Comparison of ENCODE assay signal across 9 cellular contexts in genomic region chr3:158768361-158768787, GRCh38. TPM values are rescaled to one million over a fixed set of nuclear protein-coding genes. Genes with fewer than 3 reads are reported as not detected.
DNase-seq lines count a peak whose midpoint lies in the region; ATAC-seq, FAIRE-seq and TF ChIP-seq lines count a peak whose summit lies in the region.
"Had no signal": no experiment of that assay in that cellular context is flagged by ENCODE, and none has a peak within 500 bp of the region (broad histone marks: within the 10 kb centered on the region; RNA-seq: fewer than 3 reads in every experiment).

No MANE protein-coding gene starts in this region.

- CTCF ChIA-PET in H1 (lab: Charles Lee; ENCODE audit: partially characterized antibody): interaction anchor here (1.8 kb wide), 1 partner anchor 27 kb away, joined by 6 read pairs; no protein-coding TSS in a partner anchor

- no peaks in the 10 kb centered on the region for H3K79me2 ChIP-seq in H1 (ENCODE audit: control insufficient read depth in 1 of 2, insufficient read depth in 2 of 2, low read length in 2 of 2)

- H3K4ac ChIP-seq in H1 (replicated peaks; ENCODE audit: insufficient read length, low read depth, low read length): no peak overlapping the region

- TF ChIP-seq POLR2A in H1 (IDR thresholded peaks at IDR 0.05; ENCODE audit: control extremely low read depth in 1 of 2, low read depth in 2 of 2, low read length in 2 of 2): no peak

- intact Hi-C loops in left lung (cut with DNase I): no loop called here

- no peak overlapping the region for H2BK120ac ChIP-seq in H1 (replicated peaks; ENCODE audit: low read depth, low read length)

- no peaks in the 10 kb centered on the region for H3K27me3 ChIP-seq in H1 (replicated peaks in 1 of 4; ENCODE audit: control insufficient read depth in 3 of 4, extremely low read depth in 1 of 4, insufficient read depth in 3 of 4, low read length in 3 of 4)
- H3K27me3 ChIP-seq in left lung: no peaks in the 10 kb centered on the region
- H3K27me3 ChIP-seq in thoracic aorta (replicated peaks; ENCODE audit: insufficient read depth): no peaks in the 10 kb centered on the region

- no peak overlapping the region for H3K9ac ChIP-seq in H1 (replicated peaks in 1 of 4; ENCODE audit: extremely low read depth in 1 of 4, low read depth in 3 of 4, low read length in 3 of 4)

- H3K9me3 ChIP-seq in H1 (ENCODE audit: insufficient read depth in 2 of 2, low read depth in 1 of 2, low read length in 1 of 2) (no peaks in the 10 kb centered on the region), left lung (no peaks in the 10 kb centered on the region), thoracic aorta (no peaks in the 10 kb centered on the region)

- no peaks in the 10 kb centered on the region for H3K36me3 ChIP-seq in H1 (ENCODE audit: control insufficient read depth in 2 of 4, insufficient read depth in 4 of 4, low read length in 3 of 4)
- no peaks in the 10 kb centered on the region for H3K36me3 ChIP-seq in left lung
- no peaks in the 10 kb centered on the region for H3K36me3 ChIP-seq in thoracic aorta

- no peak overlapping the region for H4K5ac ChIP-seq in H1 (ENCODE audit: insufficient read length, low read depth, low read length)

- no peak overlapping the region for H2AK5ac ChIP-seq in H1 (ENCODE audit: low read depth, low read length)

- no peak overlapping the region for H2BK15ac ChIP-seq in H1 (ENCODE audit: low read length)

- H3K4me1 ChIP-seq in H1 (replicated peaks in 1 of 4; ENCODE audit: control insufficient read depth in 3 of 4, insufficient read depth in 4 of 4, low read length in 3 of 4): peaks cover 3 to 7% (median 7%) of the 10 kb centered on the region in 4 experiments; a peak in 4 of 7 replicates
- peaks cover 23 to 28% of the 10 kb centered on the region in 2 donors for H3K4me1 ChIP-seq in left lung
- peaks cover 14 to 54% of the 10 kb centered on the region in 2 donors for H3K4me1 ChIP-seq in thoracic aorta (ENCODE audit: control insufficient read depth in 1 of 2, low read depth in 2 of 2)

- H2BK5ac ChIP-seq in H1 (ENCODE audit: low read depth, low read length): no peak overlapping the region

- H4K20me1 ChIP-seq in H1 (replicated peaks in 1 of 2; ENCODE audit: control insufficient read depth in 1 of 2, insufficient read depth in 2 of 2, low read length in 2 of 2): no peaks in the 10 kb centered on the region

- H3K79me1 ChIP-seq in H1 (ENCODE audit: low read depth, low read length): no peaks in the 10 kb centered on the region

- no peak overlapping the region for H4K91ac ChIP-seq in H1 (replicated peaks; ENCODE audit: insufficient read length, low read length)

- no peak overlapping the region for H3K14ac ChIP-seq in H1 (ENCODE audit: insufficient read length)

- TF ChIP-seq CTCF in H1 (IDR thresholded peaks at IDR 0.05; ENCODE audit: control extremely low read depth in 1 of 3, insufficient read depth in 1 of 3, low read depth in 1 of 3, low read length in 3 of 3) (no peak), left lung (IDR thresholded peaks at IDR 0.05) (no peak), thoracic aorta (IDR thresholded peaks at IDR 0.05) (no peak), GM13977 (IDR thresholded peaks at IDR 0.05; ENCODE audit: extremely low read depth, insufficient read depth, missing control alignments) (no peak)

- no peak overlapping the region for H3K18ac ChIP-seq in H1 (ENCODE audit: extremely low read depth, low read length)

- H3K23me2 ChIP-seq in H1 (ENCODE audit: low read depth, low read length): no peaks in the 10 kb centered on the region

- H4K8ac ChIP-seq in H1 (ENCODE audit: extremely low read depth, insufficient read depth, low read length): no peak overlapping the region

- H3K56ac ChIP-seq in H1 (replicated peaks; ENCODE audit: insufficient read length, low read depth, low read length): no peak overlapping the region

- no peak overlapping the region for H3K23ac ChIP-seq in H1 (ENCODE audit: insufficient read length)

- peak; percentile 70 for DNase-seq in M059J (ENCODE audit: low read depth)
- DNase-seq in H1 (ENCODE audit: low read depth in 1 of 2, low spot score in 2 of 2): peak in 1 of 2 experiments; percentile 53
- DNase-seq in left lung: peak; percentile 61 to 78
- no peak for DNase-seq in thoracic aorta (ENCODE audit: low spot score)
- DNase-seq in effector CD4-positive, alpha-beta T cell: no peak
- DNase-seq in NCI-H345 (lab: John Stamatoyannopoulos, UW): no peak
- DNase-seq in GM13977 (ENCODE audit: low spot score): no peak
- no peak for DNase-seq in stimulated activated CD4-positive, alpha-beta T cell treated with anti-CD3 and anti-CD28 coated beads, Interleukin-4, amount 100 ng/mL, for 4 hours
- DNase-seq: cerebellar nuclear complex had no signal

- peak overlapping the region; percentile 81; the same call in 1 of the 2 replicates for H2AFZ ChIP-seq in H1 (ENCODE audit: low read length)

- no peak overlapping the region for H2BK20ac ChIP-seq in H1 (ENCODE audit: low read length)

- POLR2A ChIA-PET in H1 (lab: Charles Lee; ENCODE audit: partially characterized antibody): no interaction called here

- in situ Hi-C loops in GM13977 (cut with MboI; ENCODE audit: low pct_unique_long_range_greater_than_20kb, low sequenced_read_pairs, unreplicated experiment): no loop called here

- H2BK12ac ChIP-seq in H1 (ENCODE audit: low read depth, low read length): no peak overlapping the region

- peak overlapping the region; percentile 22 to 33; a peak in 3 of 4 replicates for H3K4me2 ChIP-seq in H1 (ENCODE audit: insufficient read depth in 1 of 2, low read depth in 2 of 2, low read length in 2 of 2)

- ATAC-seq in left lung: peak; percentile 79
- no peak for ATAC-seq in thoracic aorta (ENCODE audit: insufficient number of reproducible peaks, low FRiP score, low read depth)

- H3K4me3 ChIP-seq in H1 (ENCODE audit: extremely low read depth in 1 of 4, insufficient read depth in 2 of 4, low read depth in 3 of 4, low read length in 4 of 4) (no peak overlapping the region), left lung (no peak overlapping the region), thoracic aorta (peak overlapping the region; percentile 28)

- TF ChIP-seq EP300 in H1 (IDR thresholded peaks at IDR 0.05; ENCODE audit: borderline replicate concordance in 1 of 2, low read depth in 2 of 2, low read length in 2 of 2): no peak

- WGBS in H1 (ENCODE audit: extremely low coverage in 1 of 2, insufficient coverage in 1 of 2, insufficient read length in 1 of 2, insufficient replicate concordance in 2 of 2, low coverage in 1 of 2, low lambda C conversion rate in 2 of 2, missing lambda C conversion rate in 1 of 2), 2 experiments: 36% methylated on average over 7 of the region's 7 CpGs; no CpG with 5 or more reads in 1 of the 2 experiments

- FAIRE-seq in H1 (lab: Jason Lieb, UNC): no peak

- H3K27ac ChIP-seq in H1 (ENCODE audit: low read depth, low read length) (no peak overlapping the region), left lung (peak overlapping the region in 1 of 2 donors; percentile 47), thoracic aorta (peak overlapping the region; percentile 45 to 51)

- no peak for TF ChIP-seq RAD21 in H1 (IDR thresholded peaks at IDR 0.05 in 1 of 2, conservative IDR thresholded peaks at IDR 0.05 in 1 of 2; ENCODE audit: low read depth in 2 of 2, low read length in 2 of 2)

TF ChIP-seq in H1, 55 proteins besides CTCF, POLR2A, EP300 and RAD21 (continues in another document):
- TF ChIP-seq KDM5A (IDR thresholded peaks at IDR 0.05; ENCODE audit: low read length) (no peak), FOSL1 (IDR thresholded peaks at IDR 0.05; ENCODE audit: insufficient read depth, low read depth, low read length) (no peak), NANOG (IDR thresholded peaks at IDR 0.05; ENCODE audit: insufficient read depth, low read depth, low read length, poor library complexity, severe bottlenecking) (no peak), EGR1 (IDR thresholded peaks at IDR 0.05; ENCODE audit: borderline replicate concordance, low read depth, low read length) (no peak)

RNA-seq across cellular contexts. Expression of gene MFSD1, which starts 33.5 kb away (rescaled TPM):
- 139 and 180 TPM in 2 replicates for total RNA-seq in M059J (2014; rRNA removed; shearing (Covaris generic))
- 9.3 and 11.0 TPM in 2 replicates for total RNA-seq in H1 (2021; fragmentation: NEBNext Ultra II Directional; extraction: Animal tissue kit (Norgen Biotek cat#: 25700))
- polyA plus RNA-seq in H1 (2011; rRNA removed): 7.1 and 11.5 TPM in 2 replicates
- polyA plus RNA-seq in H1 (2011; cell fraction: cytosol; rRNA removed): 7.5 TPM
- polyA plus RNA-seq in H1 (2011; cell fraction: nucleus; rRNA removed): 3.6 TPM
- polyA plus RNA-seq in H1 (2012, experiment 1 of 2): 6.0 to 9.2 TPM (median 7.4 TPM) in 4 replicates
- polyA plus RNA-seq in H1 (2012, experiment 2 of 2): 1.8 TPM
- polyA plus RNA-seq in H1 (2013, experiment 1 of 2): 8.2 TPM
- polyA plus RNA-seq in H1 (2013, experiment 2 of 2): 8.2 TPM
- polyA minus RNA-seq in H1 (2011; rRNA and poly(A)+ RNA removed): 15.3 and 17.3 TPM in 2 replicates
- 5.7 TPM for polyA minus RNA-seq in H1 (2011; cell fraction: cytosol; rRNA and poly(A)+ RNA removed)
- 18.6 TPM for polyA minus RNA-seq in H1 (2011; cell fraction: nucleus; rRNA and poly(A)+ RNA removed)
- total RNA-seq in left lung (100 to 1,000 TPM in 1 of 2 donors, 10 to 100 TPM in 1; 86.4 to 134 TPM), thoracic aorta (100 to 1,000 TPM; 114 to 128 TPM)

RNA-seq across cellular contexts. Expression of gene RARRES1, which starts 36.1 kb away (rescaled TPM):
- 1.8 and 3.7 TPM in 2 replicates for total RNA-seq in M059J (2014; rRNA removed; shearing (Covaris generic))
- total RNA-seq in H1 (2021; fragmentation: NEBNext Ultra II Directional; extraction: Animal tissue kit (Norgen Biotek cat#: 25700)): 0.71 TPM in 1 of 2 replicates, not detected in the other
- polyA plus RNA-seq in H1 (2011; rRNA removed): 0.09 and 0.26 TPM in 2 replicates
- polyA plus RNA-seq in H1 (2011; cell fraction: cytosol; rRNA removed): 0.10 TPM
- polyA plus RNA-seq in H1 (2011; cell fraction: nucleus; rRNA removed): 0.20 TPM
- 0.20 to 1.3 TPM (median 0.48 TPM) in 3 of 4 replicates, not detected in the other for polyA plus RNA-seq in H1 (2012, experiment 1 of 2)
- not detected for polyA plus RNA-seq in H1 (2012, experiment 2 of 2)
- 0.26 TPM for polyA plus RNA-seq in H1 (2013, experiment 1 of 2)
- polyA plus RNA-seq in H1 (2013, experiment 2 of 2): 0.15 TPM
- polyA minus RNA-seq in H1 (2011; rRNA and poly(A)+ RNA removed): not detected in 2 replicates
- polyA minus RNA-seq in H1 (2011; cell fraction: cytosol; rRNA and poly(A)+ RNA removed): not detected
- polyA minus RNA-seq in H1 (2011; cell fraction: nucleus; rRNA and poly(A)+ RNA removed): not detected
- total RNA-seq in left lung (100 to 1,000 TPM in 1 of 2 donors, 10 to 100 TPM in 1; 52.4 to 131 TPM), thoracic aorta (10 to 100 TPM in 1 of 2 donors, 1 to 10 TPM in 1; 9.3 to 63.8 TPM)

Comparison
In these comparisons a context has a peak if more than half of its experiments do, and no peak if none do; other contexts are left out.
1. DNase-seq: peak in M059J (single experiment) and left lung (2 of 2); none in thoracic aorta (single experiment), effector CD4-positive, alpha-beta T cell (single experiment), NCI-H345 (single experiment), GM13977 (single experiment) and stimulated activated CD4-positive, alpha-beta T cell treated with anti-CD3 and anti-CD28 coated beads, Interleukin-4, amount 100 ng/mL, for 4 hours (0 of 2).